In genomic region chr11:122491486-122491885, GRCh38 we compare ENCODE assay signal across 2 cellular contexts.
TF ChIP-seq lines count a peak whose summit lies in the region.

No MANE protein-coding gene starts in this region.

TF ChIP-seq in SK-N-SH treated with all-trans-retinoic acid at 6 μM for 48 hours, 23 proteins besides CTCF, POLR2A, EP300 and RAD21 (continued from another document):
- TF ChIP-seq CSRNP3 (CRISPR knock-in tag; IDR thresholded peaks at IDR 0.05) (no peak), PPARA (CRISPR knock-in tag; IDR thresholded peaks at IDR 0.05; ENCODE audit: borderline replicate concordance) (no peak), ZNF8 (CRISPR knock-in tag; IDR thresholded peaks at IDR 0.05) (no peak), ZFP3 (CRISPR knock-in tag; IDR thresholded peaks at IDR 0.05) (no peak), RARB (CRISPR knock-in tag; IDR thresholded peaks at IDR 0.05) (no peak), TCF4 (CRISPR knock-in tag; IDR thresholded peaks at IDR 0.05; ENCODE audit: borderline replicate concordance) (no peak), TOX (CRISPR knock-in tag; IDR thresholded peaks at IDR 0.05; ENCODE audit: borderline replicate concordance) (no peak)

TF ChIP-seq in SK-N-SH, 30 proteins besides CTCF, POLR2A, EP300 and RAD21 (continued from another document):
- no peak for TF ChIP-seq USF1 (IDR thresholded peaks at IDR 0.05; ENCODE audit: borderline replicate concordance, low read depth)
- TF ChIP-seq RFX5 (IDR thresholded peaks at IDR 0.05; ENCODE audit: low read length) = no peak
- TF ChIP-seq MEF2A (IDR thresholded peaks at IDR 0.05; ENCODE audit: borderline replicate concordance, low read depth) = no peak
- no peak for TF ChIP-seq RXRA (IDR thresholded peaks at IDR 0.05; ENCODE audit: borderline replicate concordance, low read depth)
- TF ChIP-seq ZBTB33 (IDR thresholded peaks at IDR 0.05; ENCODE audit: borderline replicate concordance, low read depth) = no peak
TF ChIP-seq in SK-N-SH: peak in this region for 0.
